Comparison of ENCODE assay signal across 8 cellular contexts in the genomic region with DNA sequence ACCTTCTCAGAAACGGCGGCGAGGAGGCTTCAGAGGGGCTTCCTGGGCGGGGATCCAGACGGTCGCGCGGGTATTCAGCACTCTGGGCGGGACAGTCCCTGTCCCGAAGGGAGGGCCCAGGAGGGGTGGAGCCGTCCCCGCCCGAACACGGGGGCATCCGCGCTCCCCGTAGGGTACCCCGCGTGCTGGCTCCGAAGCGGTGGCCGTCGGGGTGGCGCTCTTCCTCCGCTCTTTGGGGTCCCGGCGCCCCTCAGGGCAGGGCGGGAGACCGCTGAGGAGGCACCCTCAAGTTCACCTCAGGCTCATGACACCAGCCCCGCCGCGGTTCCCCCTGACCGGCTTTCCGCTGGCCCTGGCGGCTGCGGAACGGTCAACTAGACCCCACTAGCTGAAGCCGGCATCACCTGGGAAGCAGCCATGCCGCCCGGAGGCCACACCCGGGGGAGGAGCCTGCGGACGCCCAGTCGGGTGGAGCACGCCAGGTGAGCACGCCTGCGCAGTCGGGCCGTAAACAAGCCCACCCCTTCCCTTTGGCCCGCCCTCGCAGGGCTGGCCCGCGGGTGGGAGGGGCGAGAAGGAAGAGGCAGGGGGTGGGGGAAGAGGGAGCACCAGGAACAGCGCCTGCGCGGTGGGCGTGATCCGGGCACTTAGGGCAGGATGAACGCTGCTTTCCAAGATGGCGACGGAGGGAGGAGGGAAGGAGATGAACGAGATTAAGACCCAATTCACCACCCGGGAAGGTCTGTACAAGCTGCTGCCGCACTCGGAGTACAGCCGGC. TPM values are rescaled to one million over a fixed set of nuclear protein-coding genes. Genes with fewer than 3 reads are reported as not detected.
DNase-seq lines count a peak whose midpoint lies in the region; ATAC-seq and TF ChIP-seq lines count a peak whose summit lies in the region.

A gene with protein sequence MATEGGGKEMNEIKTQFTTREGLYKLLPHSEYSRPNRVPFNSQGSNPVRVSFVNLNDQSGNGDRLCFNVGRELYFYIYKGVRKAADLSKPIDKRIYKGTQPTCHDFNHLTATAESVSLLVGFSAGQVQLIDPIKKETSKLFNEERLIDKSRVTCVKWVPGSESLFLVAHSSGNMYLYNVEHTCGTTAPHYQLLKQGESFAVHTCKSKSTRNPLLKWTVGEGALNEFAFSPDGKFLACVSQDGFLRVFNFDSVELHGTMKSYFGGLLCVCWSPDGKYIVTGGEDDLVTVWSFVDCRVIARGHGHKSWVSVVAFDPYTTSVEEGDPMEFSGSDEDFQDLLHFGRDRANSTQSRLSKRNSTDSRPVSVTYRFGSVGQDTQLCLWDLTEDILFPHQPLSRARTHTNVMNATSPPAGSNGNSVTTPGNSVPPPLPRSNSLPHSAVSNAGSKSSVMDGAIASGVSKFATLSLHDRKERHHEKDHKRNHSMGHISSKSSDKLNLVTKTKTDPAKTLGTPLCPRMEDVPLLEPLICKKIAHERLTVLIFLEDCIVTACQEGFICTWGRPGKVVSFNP (plus strand): TSS at position 650 of the 779 bp plus-strand sequence. CDS start 27 bp downstream, at position 677.

- DNase-seq in CD4-positive, CD25-positive, alpha-beta regulatory T cell: peak; percentile 98 to 100 (median 99)
- DNase-seq in NCI-H748 treated with DMSO at 0.1 percent for 48 hours (lab: John Stamatoyannopoulos, UW): peak; percentile 98
- DNase-seq in activated CD4-positive, alpha-beta T cell treated with anti-CD3 and anti-CD28 coated beads, Interleukin-2, amount 50 U/mL, for 24 hours (ENCODE audit: low read depth in 1 of 2, low spot score in 1 of 2): peak; percentile 96 to 99
- DNase-seq in dermis blood vessel endothelial cell: peak; percentile 98
- DNase-seq in stimulated activated CD4-positive, alpha-beta T cell treated with anti-CD3 and anti-CD28 coated beads, Interleukin-4, amount 100 ng/mL, for 24 hours: peak; percentile 99

- WGBS in liver: under 1% methylated on average over 67 of the region's 67 CpGs

- peak; percentile 14 to 15 for TF ChIP-seq RAD21 in liver (IDR thresholded peaks at IDR 0.05)

- peaks cover 28% of the 10 kb centered on the region for H3K4me1 ChIP-seq in CD4-positive, CD25-positive, alpha-beta regulatory T cell (ENCODE audit: control insufficient read depth, insufficient read depth, low read length, poor library complexity, severe bottlenecking)
- H3K4me1 ChIP-seq in liver (ENCODE audit: control insufficient read depth in 4 of 4, insufficient read depth in 4 of 4, low read length in 3 of 4): peaks cover 2 to 19% (median 16%) of the 10 kb centered on the region in 4 donors

- peak within 1 kb of the TSS; percentile 90 for H3K4me3 ChIP-seq in CD4-positive, CD25-positive, alpha-beta regulatory T cell (ENCODE audit: low read depth, low read length)
- H3K4me3 ChIP-seq in liver (ENCODE audit: low read depth in 1 of 3, low read length in 3 of 3): peak within 1 kb of the TSS; percentile 84 to 98 (median 91)

- H3K36me3 Mint-ChIP-seq in CD4-positive, CD25-positive, alpha-beta regulatory T cell: peaks cover 2% of the 10 kb centered on the region

- no peaks in the 10 kb centered on the region for H3K27me3 Mint-ChIP-seq in CD4-positive, CD25-positive, alpha-beta regulatory T cell

- H3K27ac ChIP-seq in CD4-positive, CD25-positive, alpha-beta regulatory T cell (ENCODE audit: insufficient read depth, low read length, poor library complexity, severe bottlenecking): peak within 1 kb of the TSS; percentile 89
- H3K27ac ChIP-seq in liver (ENCODE audit: low read depth in 1 of 2, low read length in 2 of 2): peak within 1 kb of the TSS; percentile 82 to 85

- TF ChIP-seq CTCF in liver (IDR thresholded peaks at IDR 0.05; ENCODE audit: low read depth, low read length, missing input control): no peak

- H3K4me3 Mint-ChIP-seq in CD4-positive, CD25-positive, alpha-beta regulatory T cell: peak within 1 kb of the TSS; percentile 93 to 99 (median 98)

- H3K4me1 Mint-ChIP-seq in CD4-positive, CD25-positive, alpha-beta regulatory T cell: peaks cover 7 to 35% (median 20%) of the 10 kb centered on the region in 4 donors

- ATAC-seq in CD4-positive, CD25-positive, alpha-beta regulatory T cell (ENCODE audit: low read depth in 2 of 2): peak; percentile 94 to 96
- peak; percentile 89 for ATAC-seq in GM19395 (IDR thresholded peaks at IDR 0.05; ENCODE audit: unreplicated experiment)
- ATAC-seq in HG03565 (IDR thresholded peaks at IDR 0.05; ENCODE audit: unreplicated experiment): peak; percentile 88

- H3K36me3 ChIP-seq in CD4-positive, CD25-positive, alpha-beta regulatory T cell (ENCODE audit: control insufficient read depth, insufficient read depth, low read length): peaks cover 6% of the 10 kb centered on the region
- no peaks in the 10 kb centered on the region for H3K36me3 ChIP-seq in liver (ENCODE audit: control insufficient read depth in 4 of 4, insufficient read depth in 3 of 4, low read depth in 1 of 4, low read length in 3 of 4)

- no peaks in the 10 kb centered on the region for H3K9me3 ChIP-seq in CD4-positive, CD25-positive, alpha-beta regulatory T cell (ENCODE audit: control insufficient read depth in 2 of 2, low read length in 2 of 2)
- H3K9me3 ChIP-seq in liver (ENCODE audit: control insufficient read depth in 4 of 4, low read length in 3 of 4): no peaks in the 10 kb centered on the region

- H3K9ac ChIP-seq in liver (ENCODE audit: low read depth in 1 of 2, low read length in 2 of 2): peak within 1 kb of the TSS; percentile 75 to 91

- peak within 1 kb of the TSS; percentile 96 to 97 (median 97) for H3K27ac Mint-ChIP-seq in CD4-positive, CD25-positive, alpha-beta regulatory T cell

- H3K9me3 Mint-ChIP-seq in CD4-positive, CD25-positive, alpha-beta regulatory T cell: no peaks in the 10 kb centered on the region

- no peaks in the 10 kb centered on the region for H3K27me3 ChIP-seq in CD4-positive, CD25-positive, alpha-beta regulatory T cell (ENCODE audit: control insufficient read depth, insufficient read depth, low read length)
- no peaks in the 10 kb centered on the region for H3K27me3 ChIP-seq in liver (ENCODE audit: control insufficient read depth in 4 of 4, insufficient read depth in 4 of 4, low read length in 3 of 4)

TF ChIP-seq in liver, 16 proteins besides CTCF, POLR2A, EP300 and RAD21 (continues in another document):
- TF ChIP-seq YY1 (IDR thresholded peaks at IDR 0.05) (peak; percentile 99), TAF1 (conservative IDR thresholded peaks at IDR 0.05) (no peak), FOXA2 (IDR thresholded peaks at IDR 0.05) (peak; percentile 74), HNF4G (IDR thresholded peaks at IDR 0.05) (no peak), FOXA1 (IDR thresholded peaks at IDR 0.05) (peak; percentile 83), NR2F2 (IDR thresholded peaks at IDR 0.05) (no peak), SP1 (IDR thresholded peaks at IDR 0.05) (peak; percentile 60), EGR1 (IDR thresholded peaks at IDR 0.05; ENCODE audit: low read depth in 2 of 2) (peak in 1 of 2 donors; percentile 43), JUND (IDR thresholded peaks at IDR 0.05) (no peak), RXRA (IDR thresholded peaks at IDR 0.05) (peak in 1 of 2 donors; percentile 6)
- TF ChIP-seq, protein P1, sequence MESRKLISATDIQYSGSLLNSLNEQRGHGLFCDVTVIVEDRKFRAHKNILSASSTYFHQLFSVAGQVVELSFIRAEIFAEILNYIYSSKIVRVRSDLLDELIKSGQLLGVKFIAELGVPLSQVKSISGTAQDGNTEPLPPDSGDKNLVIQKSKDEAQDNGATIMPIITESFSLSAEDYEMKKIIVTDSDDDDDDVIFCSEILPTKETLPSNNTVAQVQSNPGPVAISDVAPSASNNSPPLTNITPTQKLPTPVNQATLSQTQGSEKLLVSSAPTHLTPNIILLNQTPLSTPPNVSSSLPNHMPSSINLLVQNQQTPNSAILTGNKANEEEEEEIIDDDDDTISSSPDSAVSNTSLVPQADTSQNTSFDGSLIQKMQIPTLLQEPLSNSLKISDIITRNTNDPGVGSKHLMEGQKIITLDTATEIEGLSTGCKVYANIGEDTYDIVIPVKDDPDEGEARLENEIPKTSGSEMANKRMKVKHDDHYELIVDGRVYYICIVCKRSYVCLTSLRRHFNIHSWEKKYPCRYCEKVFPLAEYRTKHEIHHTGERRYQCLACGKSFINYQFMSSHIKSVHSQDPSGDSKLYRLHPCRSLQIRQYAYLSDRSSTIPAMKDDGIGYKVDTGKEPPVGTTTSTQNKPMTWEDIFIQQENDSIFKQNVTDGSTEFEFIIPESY (IDR thresholded peaks at IDR 0.05): no peak
- TF ChIP-seq, protein P2, sequence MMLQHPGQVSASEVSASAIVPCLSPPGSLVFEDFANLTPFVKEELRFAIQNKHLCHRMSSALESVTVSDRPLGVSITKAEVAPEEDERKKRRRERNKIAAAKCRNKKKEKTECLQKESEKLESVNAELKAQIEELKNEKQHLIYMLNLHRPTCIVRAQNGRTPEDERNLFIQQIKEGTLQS (IDR thresholded peaks at IDR 0.05): no peak
- TF ChIP-seq, protein P3, sequence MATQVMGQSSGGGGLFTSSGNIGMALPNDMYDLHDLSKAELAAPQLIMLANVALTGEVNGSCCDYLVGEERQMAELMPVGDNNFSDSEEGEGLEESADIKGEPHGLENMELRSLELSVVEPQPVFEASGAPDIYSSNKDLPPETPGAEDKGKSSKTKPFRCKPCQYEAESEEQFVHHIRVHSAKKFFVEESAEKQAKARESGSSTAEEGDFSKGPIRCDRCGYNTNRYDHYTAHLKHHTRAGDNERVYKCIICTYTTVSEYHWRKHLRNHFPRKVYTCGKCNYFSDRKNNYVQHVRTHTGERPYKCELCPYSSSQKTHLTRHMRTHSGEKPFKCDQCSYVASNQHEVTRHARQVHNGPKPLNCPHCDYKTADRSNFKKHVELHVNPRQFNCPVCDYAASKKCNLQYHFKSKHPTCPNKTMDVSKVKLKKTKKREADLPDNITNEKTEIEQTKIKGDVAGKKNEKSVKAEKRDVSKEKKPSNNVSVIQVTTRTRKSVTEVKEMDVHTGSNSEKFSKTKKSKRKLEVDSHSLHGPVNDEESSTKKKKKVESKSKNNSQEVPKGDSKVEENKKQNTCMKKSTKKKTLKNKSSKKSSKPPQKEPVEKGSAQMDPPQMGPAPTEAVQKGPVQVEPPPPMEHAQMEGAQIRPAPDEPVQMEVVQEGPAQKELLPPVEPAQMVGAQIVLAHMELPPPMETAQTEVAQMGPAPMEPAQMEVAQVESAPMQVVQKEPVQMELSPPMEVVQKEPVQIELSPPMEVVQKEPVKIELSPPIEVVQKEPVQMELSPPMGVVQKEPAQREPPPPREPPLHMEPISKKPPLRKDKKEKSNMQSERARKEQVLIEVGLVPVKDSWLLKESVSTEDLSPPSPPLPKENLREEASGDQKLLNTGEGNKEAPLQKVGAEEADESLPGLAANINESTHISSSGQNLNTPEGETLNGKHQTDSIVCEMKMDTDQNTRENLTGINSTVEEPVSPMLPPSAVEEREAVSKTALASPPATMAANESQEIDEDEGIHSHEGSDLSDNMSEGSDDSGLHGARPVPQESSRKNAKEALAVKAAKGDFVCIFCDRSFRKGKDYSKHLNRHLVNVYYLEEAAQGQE (IDR thresholded peaks at IDR 0.05): peak; percentile 96

RNA-seq across cellular contexts. Expression of the gene that starts here (rescaled TPM):
- total RNA-seq in CD4-positive, CD25-positive, alpha-beta regulatory T cell: 66.7 TPM
- polyA plus RNA-seq in CD4-positive, CD25-positive, alpha-beta regulatory T cell: 10 to 100 TPM; 13.0 to 19.8 (median 18.0) TPM
- 16.8 and 20.1 TPM in 2 replicates for total RNA-seq in dermis blood vessel endothelial cell
- total RNA-seq in liver: 10 to 100 TPM; 15.3 to 18.5 TPM
- polyA plus RNA-seq in liver: 1 to 10 TPM; 6.5 to 6.8 TPM

Comparison
In these comparisons a context has a peak if more than half of its experiments do, and no peak if none do; other contexts are left out.
1. Peak in every context shown above with its lines: DNase-seq, ATAC-seq, H3K4me3 ChIP-seq and H3K27ac ChIP-seq.